ENCODE assay signal across 9 cellular contexts in the genomic region with DNA sequence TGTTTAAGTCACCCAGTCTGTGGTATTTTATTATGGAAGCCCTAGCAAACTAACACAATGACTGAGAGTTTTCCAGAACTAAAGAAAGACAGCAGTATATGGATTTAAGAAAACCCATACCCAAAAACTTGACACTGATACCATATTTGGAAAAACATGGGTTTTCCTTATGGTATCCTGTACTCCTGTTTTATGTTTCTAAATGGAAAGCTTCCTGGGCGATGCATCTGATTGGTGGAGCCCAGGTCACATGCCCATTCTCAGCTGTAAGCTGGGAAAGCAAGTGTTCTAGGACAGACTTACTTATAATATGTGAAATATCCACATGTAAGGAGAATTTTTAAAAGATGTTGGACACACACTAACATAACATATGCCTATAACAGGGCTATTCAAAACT. TPM values are rescaled to one million over a fixed set of nuclear protein-coding genes. Genes with fewer than 3 reads are reported as not detected.
DNase-seq lines count a peak whose midpoint lies in the region; ATAC-seq, FAIRE-seq and TF ChIP-seq lines count a peak whose summit lies in the region.
"Had no signal": no experiment of that assay in that cellular context is flagged by ENCODE, and none has a peak within 500 bp of the region (broad histone marks: within the 10 kb centered on the region; RNA-seq: fewer than 3 reads in every experiment).

No MANE protein-coding gene starts in this region.

- BruUV-seq in endothelial cell of umbilical vein (replicated peaks; lab: Mats Ljungman, UMichigan): no TSS peak

- POLR2A ChIA-PET in endothelial cell of umbilical vein (lab: Charles Lee): no interaction called here

- DNase-seq in activated naive CD4-positive, alpha-beta T cell treated with anti-CD3 and anti-CD28 coated beads for 36 hours: peak; percentile 41
- DNase-seq in activated naive CD4-positive, alpha-beta T cell treated with anti-CD3 and anti-CD28 coated beads, Interleukin-2, amount 50 U/mL, for 16 hours: no peak
- peak; percentile 57 to 66 for DNase-seq in NCI-H446 (lab: John Stamatoyannopoulos, UW)
- DNase-seq in endothelial cell of umbilical vein (ENCODE audit: low read depth, low spot score): peak; percentile 38
- peak; percentile 64 for DNase-seq in superior temporal gyrus (ENCODE audit: extremely low spot score)
- no peak for DNase-seq in DMS53 (lab: John Stamatoyannopoulos, UW)
- no peak for DNase-seq in stimulated activated effector memory CD8-positive, alpha-beta T cell treated with anti-CD3 and anti-CD28 coated beads, Interleukin-12 subunit alpha, Interleukin-12 subunit beta, amount 100 ng/mL, for 72 hours (ENCODE audit: low spot score in 2 of 2)
- no peak for DNase-seq in Peyer's patch
- DNase-seq: naive B cell had no signal

- no peaks in the 10 kb centered on the region for H3K9me1 ChIP-seq in endothelial cell of umbilical vein (replicated peaks; ENCODE audit: control insufficient read depth, extremely low read depth, insufficient read depth, low read length)

- no peaks in the 10 kb centered on the region for H3K36me3 ChIP-seq in endothelial cell of umbilical vein (ENCODE audit: control insufficient read depth in 2 of 2, extremely low read depth in 1 of 2, insufficient read depth in 2 of 2, low read length in 2 of 2)
- no peaks in the 10 kb centered on the region for H3K36me3 ChIP-seq in Peyer's patch

- H3K79me2 ChIP-seq in endothelial cell of umbilical vein (ENCODE audit: control insufficient read depth, insufficient read depth, low read length): no peaks in the 10 kb centered on the region

- H3K4me3 ChIP-seq in endothelial cell of umbilical vein (replicated peaks in 1 of 3; ENCODE audit: insufficient read depth in 1 of 3, low read depth in 1 of 3, low read length in 3 of 3) (no peak overlapping the region), Peyer's patch (no peak overlapping the region)

- TF ChIP-seq CTCF in endothelial cell of umbilical vein (IDR thresholded peaks at IDR 0.05; ENCODE audit: extremely low read depth in 1 of 2, insufficient read depth in 1 of 2, low read depth in 1 of 2, low read length in 2 of 2) (no peak), Peyer's patch (IDR thresholded peaks at IDR 0.05) (no peak)

- H3K27ac Mint-ChIP-seq in activated naive CD4-positive, alpha-beta T cell treated with anti-CD3 and anti-CD28 coated beads for 36 hours: no peak overlapping the region
- H3K27ac Mint-ChIP-seq in stimulated activated effector memory CD8-positive, alpha-beta T cell treated with anti-CD3 and anti-CD28 coated beads, Interleukin-12 subunit alpha, Interleukin-12 subunit beta, amount 100 ng/mL, for 72 hours: no peak overlapping the region

- no peak overlapping the region for H3K4me3 Mint-ChIP-seq in activated naive CD4-positive, alpha-beta T cell treated with anti-CD3 and anti-CD28 coated beads for 36 hours
- no peak overlapping the region for H3K4me3 Mint-ChIP-seq in stimulated activated effector memory CD8-positive, alpha-beta T cell treated with anti-CD3 and anti-CD28 coated beads, Interleukin-12 subunit alpha, Interleukin-12 subunit beta, amount 100 ng/mL, for 72 hours

- H3K27ac ChIP-seq in endothelial cell of umbilical vein (ENCODE audit: insufficient read depth, low read depth, low read length) (no peak overlapping the region), Peyer's patch (peak overlapping the region in 2 of 4 donors; percentile 99)

- peaks cover 17% of the 10 kb centered on the region for H3K4me1 ChIP-seq in endothelial cell of umbilical vein (ENCODE audit: control insufficient read depth, extremely low read depth, insufficient read depth, low read length)
- peaks cover 0 to 14% (median 8%) of the 10 kb centered on the region in 4 donors for H3K4me1 ChIP-seq in Peyer's patch

- H3K36me3 Mint-ChIP-seq in activated naive CD4-positive, alpha-beta T cell treated with anti-CD3 and anti-CD28 coated beads for 36 hours (ENCODE audit: low read depth): no peaks in the 10 kb centered on the region
- H3K36me3 Mint-ChIP-seq in stimulated activated effector memory CD8-positive, alpha-beta T cell treated with anti-CD3 and anti-CD28 coated beads, Interleukin-12 subunit alpha, Interleukin-12 subunit beta, amount 100 ng/mL, for 72 hours: no peaks in the 10 kb centered on the region
- H3K36me3 Mint-ChIP-seq: naive B cell had no signal

- no peak for ATAC-seq in stimulated activated effector memory CD8-positive, alpha-beta T cell treated with anti-CD3 and anti-CD28 coated beads, Interleukin-12 subunit alpha, Interleukin-12 subunit beta, amount 100 ng/mL, for 72 hours

- CTCF ChIA-PET in activated naive CD4-positive, alpha-beta T cell treated with anti-CD3 and anti-CD28 coated beads for 36 hours (lab: Charles Lee): interaction anchor here (0.8 to 5.0 kb wide), 6 partner anchors 12 to 69 kb away, joined by 3 to 36 read pairs (median 12); no protein-coding TSS in a partner anchor
- CTCF ChIA-PET in endothelial cell of umbilical vein (lab: Charles Lee): interaction anchor here (1.2 to 6.4 kb wide), 6 partner anchors 11 to 424 kb away, joined by 3 to 49 read pairs (median 6); a partner anchor contains a TSS

- H3K4me2 ChIP-seq in endothelial cell of umbilical vein (ENCODE audit: insufficient read depth, low read length): no peak overlapping the region

- no peaks in the 10 kb centered on the region for H3K9me3 Mint-ChIP-seq in activated naive CD4-positive, alpha-beta T cell treated with anti-CD3 and anti-CD28 coated beads for 36 hours
- no peaks in the 10 kb centered on the region for H3K9me3 Mint-ChIP-seq in stimulated activated effector memory CD8-positive, alpha-beta T cell treated with anti-CD3 and anti-CD28 coated beads, Interleukin-12 subunit alpha, Interleukin-12 subunit beta, amount 100 ng/mL, for 72 hours

- H3K27me3 ChIP-seq in endothelial cell of umbilical vein (ENCODE audit: control insufficient read depth in 2 of 2, insufficient read depth in 2 of 2, low read length in 2 of 2) (peaks cover 11 to 15% of the 10 kb centered on the region in 2 experiments), Peyer's patch (no peaks in the 10 kb centered on the region)

- TF ChIP-seq POLR2A in endothelial cell of umbilical vein (IDR thresholded peaks at IDR 0.05; ENCODE audit: low read depth, low read length) (no peak), Peyer's patch (IDR thresholded peaks at IDR 0.05) (no peak)

- H3K9ac ChIP-seq in endothelial cell of umbilical vein (replicated peaks; ENCODE audit: extremely low read depth, insufficient read depth, low read length): no peak overlapping the region

- dilution Hi-C loops in endothelial cell of umbilical vein (cut with MboI; ENCODE audit: extremely low pct_ligation_motif_present, low sequenced_read_pairs): no loop called here

- H3K9me3 ChIP-seq in endothelial cell of umbilical vein (replicated peaks; ENCODE audit: control insufficient read depth, insufficient read depth, low read length) (no peaks in the 10 kb centered on the region), Peyer's patch (no peaks in the 10 kb centered on the region)

- no peak overlapping the region for H2AFZ ChIP-seq in endothelial cell of umbilical vein (ENCODE audit: low read depth, low read length)

- peaks cover 24% of the 10 kb centered on the region for H3K4me1 Mint-ChIP-seq in activated naive CD4-positive, alpha-beta T cell treated with anti-CD3 and anti-CD28 coated beads for 36 hours (ENCODE audit: low read depth)
- peaks cover 12% of the 10 kb centered on the region for H3K4me1 Mint-ChIP-seq in stimulated activated effector memory CD8-positive, alpha-beta T cell treated with anti-CD3 and anti-CD28 coated beads, Interleukin-12 subunit alpha, Interleukin-12 subunit beta, amount 100 ng/mL, for 72 hours

- intact Hi-C loops in activated naive CD4-positive, alpha-beta T cell treated with anti-CD3 and anti-CD28 coated beads for 36 hours (cut with micrococcal nuclease): loop anchor here (5.0 to 10.0 kb wide), 2 partner anchors 702 to 775 kb away; a partner anchor contains a TSS
- intact Hi-C loops in endothelial cell of umbilical vein (cut with micrococcal nuclease): loop anchor here (2.0 kb wide), 1 partner anchor 267 kb away; a partner anchor contains a TSS

- peak; percentile 75 for FAIRE-seq in endothelial cell of umbilical vein (lab: Jason Lieb, UNC)

- no peaks in the 10 kb centered on the region for H4K20me1 ChIP-seq in endothelial cell of umbilical vein (replicated peaks; ENCODE audit: control insufficient read depth, extremely low read depth, insufficient read depth, low read length)

- H3K27me3 Mint-ChIP-seq in activated naive CD4-positive, alpha-beta T cell treated with anti-CD3 and anti-CD28 coated beads for 36 hours (ENCODE audit: low read depth): no peaks in the 10 kb centered on the region
- H3K27me3 Mint-ChIP-seq: naive B cell had no signal

RNA-seq across cellular contexts. Expression of a gene that starts 4.5 kb away (rescaled TPM):
- under 1 TPM in 1 of 2 experiments, not detected in 1; 0.19 TPM for total RNA-seq in activated naive CD4-positive, alpha-beta T cell treated with anti-CD3 and anti-CD28 coated beads for 36 hours
- total RNA-seq in endothelial cell of umbilical vein: 6.9 and 8.7 TPM in 2 replicates
- polyA plus RNA-seq in endothelial cell of umbilical vein: 27.4 and 35.1 TPM in 2 replicates
- polyA plus RNA-seq in endothelial cell of umbilical vein (2011; cell fraction: cytosol; rRNA removed): 20.2 and 22.4 TPM in 2 replicates
- polyA plus RNA-seq in endothelial cell of umbilical vein (2011; cell fraction: nucleus; rRNA removed): 9.6 and 11.6 TPM in 2 replicates
- 8.7 and 11.3 TPM in 2 replicates for polyA plus RNA-seq in endothelial cell of umbilical vein (2012)
- polyA minus RNA-seq in endothelial cell of umbilical vein: 36.5 and 39.6 TPM in 2 replicates
- polyA minus RNA-seq in endothelial cell of umbilical vein (2011; cell fraction: cytosol; rRNA and poly(A)+ RNA removed): 2.0 TPM
- polyA minus RNA-seq in endothelial cell of umbilical vein (2011; cell fraction: nucleus; rRNA and poly(A)+ RNA removed): 2.9 and 3.7 TPM in 2 replicates
- 10 to 100 TPM in 3 of 4 donors, 1 to 10 TPM in 1; 5.8 to 51.7 (median 33.6) TPM for total RNA-seq in Peyer's patch

RNA-seq across cellular contexts. Expression of a gene that starts 8.7 kb away (rescaled TPM):
- under 1 TPM; 0.27 to 0.38 TPM for total RNA-seq in activated naive CD4-positive, alpha-beta T cell treated with anti-CD3 and anti-CD28 coated beads for 36 hours
- total RNA-seq in endothelial cell of umbilical vein (5.7 and 6.2 TPM in 2 replicates), Peyer's patch (10 to 100 TPM; 19.6 to 22.3 (median 20.0) TPM)
- polyA plus RNA-seq in endothelial cell of umbilical vein: 11.2 and 12.2 TPM in 2 replicates
- 9.9 and 10.4 TPM in 2 replicates for polyA plus RNA-seq in endothelial cell of umbilical vein (2011; cell fraction: cytosol; rRNA removed)
- 4.4 and 5.2 TPM in 2 replicates for polyA plus RNA-seq in endothelial cell of umbilical vein (2011; cell fraction: nucleus; rRNA removed)
- 6.6 and 7.8 TPM in 2 replicates for polyA plus RNA-seq in endothelial cell of umbilical vein (2012)
- polyA minus RNA-seq in endothelial cell of umbilical vein: 8.2 and 9.7 TPM in 2 replicates
- 3.1 TPM for polyA minus RNA-seq in endothelial cell of umbilical vein (2011; cell fraction: cytosol; rRNA and poly(A)+ RNA removed)
- 1.7 and 3.8 TPM in 2 replicates for polyA minus RNA-seq in endothelial cell of umbilical vein (2011; cell fraction: nucleus; rRNA and poly(A)+ RNA removed)

RNA-seq across cellular contexts. Expression of a gene that starts 38.4 kb away (rescaled TPM):
- total RNA-seq in activated naive CD4-positive, alpha-beta T cell treated with anti-CD3 and anti-CD28 coated beads for 36 hours: not detected
- total RNA-seq in endothelial cell of umbilical vein: not detected in 2 replicates
- polyA plus RNA-seq in endothelial cell of umbilical vein: not detected in 2 replicates
- polyA plus RNA-seq in endothelial cell of umbilical vein (2011; cell fraction: cytosol; rRNA removed): not detected in 2 replicates
- polyA plus RNA-seq in endothelial cell of umbilical vein (2011; cell fraction: nucleus; rRNA removed): not detected in 2 replicates
- polyA plus RNA-seq in endothelial cell of umbilical vein (2012): not detected in 2 replicates
- not detected in 2 replicates for polyA minus RNA-seq in endothelial cell of umbilical vein
- polyA minus RNA-seq in endothelial cell of umbilical vein (2011; cell fraction: cytosol; rRNA and poly(A)+ RNA removed): not detected
- polyA minus RNA-seq in endothelial cell of umbilical vein (2011; cell fraction: nucleus; rRNA and poly(A)+ RNA removed): not detected in 2 replicates
- not detected for total RNA-seq in Peyer's patch

Comparison
In these comparisons a context has a peak if more than half of its experiments do, and no peak if none do; other contexts are left out.
1. DNase-seq: peak in activated naive CD4-positive, alpha-beta T cell treated with anti-CD3 and anti-CD28 coated beads for 36 hours (single experiment), NCI-H446 (2 of 2), endothelial cell of umbilical vein (single experiment) and superior temporal gyrus (single experiment); none in activated naive CD4-positive, alpha-beta T cell treated with anti-CD3 and anti-CD28 coated beads, Interleukin-2, amount 50 U/mL, for 16 hours (single experiment), DMS53 (single experiment), stimulated activated effector memory CD8-positive, alpha-beta T cell treated with anti-CD3 and anti-CD28 coated beads, Interleukin-12 subunit alpha, Interleukin-12 subunit beta, amount 100 ng/mL, for 72 hours (0 of 2) and Peyer's patch (0 of 3).